In genomic region chrX:118360429-118361125, GRCh38 we compare ENCODE assay signal across 15 cellular contexts. TPM values are rescaled to one million over a fixed set of nuclear protein-coding genes. Genes with fewer than 3 reads are reported as not detected.
A peak's percentile ranks its signal among the peaks of the same experiment; 100 is the strongest.
DNase-seq lines count a peak whose midpoint lies in the region; ATAC-seq, FAIRE-seq and TF ChIP-seq lines count a peak whose summit lies in the region.
"Had no signal": no experiment of that assay in that cellular context is flagged by ENCODE, and none has a peak within 500 bp of the region (broad histone marks: within the 10 kb centered on the region; RNA-seq: fewer than 3 reads in every experiment).

No MANE protein-coding gene starts in this region.

- DNase-seq in ELF-1 (ENCODE audit: low read depth, low spot score), result peak; percentile 51
- peak; percentile 27 for DNase-seq in Karpas-422
- DNase-seq in choroid plexus epithelial cell (ENCODE audit: low read depth), result peak; percentile 34
- DNase-seq in naive thymus-derived CD8-positive, alpha-beta T cell, result no peak
- DNase-seq in HK-2 (ENCODE audit: unreplicated experiment), result no peak
- no peak for DNase-seq in MM.1S
- no peak for DNase-seq in immature natural killer cell
- no peak for DNase-seq in GM19239 (ENCODE audit: insufficient read length, low spot score)
- DNase-seq: activated CD4-positive, alpha-beta memory T cell treated with anti-CD3 and anti-CD28 coated beads for 36 hours; aorta; psoas muscle; SHP77 treated with DMSO at 0.1 percent for 48 hours had no signal

- TF ChIP-seq CTCF in choroid plexus epithelial cell (conservative IDR thresholded peaks at IDR 0.05; ENCODE audit: low read depth, low read length) (no peak), MM.1S (IDR thresholded peaks at IDR 0.05; ENCODE audit: low read length) (no peak)

- POLR2A ChIA-PET in naive thymus-derived CD8-positive, alpha-beta T cell (lab: Charles Lee), result interaction anchor here (1.5 kb wide), 1 partner anchor 14 kb away, joined by 4 read pairs; the partner anchor contains the start of gene WDR44

- H3K9me3 ChIP-seq in Karpas-422 (ENCODE audit: low read length), result no peaks in the 10 kb centered on the region
- no peaks in the 10 kb centered on the region for H3K9me3 ChIP-seq in MM.1S (replicated peaks; ENCODE audit: insufficient read depth, low read length)
- H3K9me3 ChIP-seq: psoas muscle had no signal

- H3K27ac Mint-ChIP-seq in naive thymus-derived CD8-positive, alpha-beta T cell, result peak overlapping the region in 6 of 10 donors; percentile 11 to 69 (median 27)
- peak overlapping the region in 2 of 6 donors; percentile 29 to 45 for H3K27ac Mint-ChIP-seq in immature natural killer cell
- H3K27ac Mint-ChIP-seq: activated CD4-positive, alpha-beta memory T cell treated with anti-CD3 and anti-CD28 coated beads for 36 hours; B cell had no signal

- FAIRE-seq in GM19239 (lab: Jason Lieb, UNC), result no peak
- FAIRE-seq: endometrium had no signal

- H4K20me1 ChIP-seq in Karpas-422 (ENCODE audit: insufficient read depth, low read depth, low read length) (no peaks in the 10 kb centered on the region), MM.1S (ENCODE audit: insufficient read depth, low read length) (no peaks in the 10 kb centered on the region)

- H3K36me3 ChIP-seq in Karpas-422 (ENCODE audit: insufficient read depth, low read length) (no peaks in the 10 kb centered on the region), MM.1S (replicated peaks; ENCODE audit: insufficient read depth, low read length) (no peaks in the 10 kb centered on the region)

- no peak overlapping the region for H3K4me2 ChIP-seq in Karpas-422 (ENCODE audit: low read depth, low read length, poor library complexity, severe bottlenecking)
- no peak overlapping the region for H3K4me2 ChIP-seq in MM.1S (ENCODE audit: low read depth, low read length)

- H3K4me3 Mint-ChIP-seq in naive thymus-derived CD8-positive, alpha-beta T cell, result peak overlapping the region in 3 of 10 donors; percentile 4 to 21 (median 7)
- no peak overlapping the region for H3K4me3 Mint-ChIP-seq in immature natural killer cell
- H3K4me3 Mint-ChIP-seq: activated CD4-positive, alpha-beta memory T cell treated with anti-CD3 and anti-CD28 coated beads for 36 hours; B cell had no signal

- H3K9me2 ChIP-seq in Karpas-422 (replicated peaks; ENCODE audit: insufficient read depth, low read length) (no peaks in the 10 kb centered on the region), MM.1S (replicated peaks; ENCODE audit: insufficient read depth, low read length) (no peaks in the 10 kb centered on the region)

- ATAC-seq in naive thymus-derived CD8-positive, alpha-beta T cell, result no peak
- ATAC-seq: psoas muscle had no signal

- H3K9me3 Mint-ChIP-seq in naive thymus-derived CD8-positive, alpha-beta T cell, result no peaks in the 10 kb centered on the region
- no peaks in the 10 kb centered on the region for H3K9me3 Mint-ChIP-seq in immature natural killer cell
- H3K9me3 Mint-ChIP-seq: activated CD4-positive, alpha-beta memory T cell treated with anti-CD3 and anti-CD28 coated beads for 36 hours had no signal

- H3K4me1 Mint-ChIP-seq in naive thymus-derived CD8-positive, alpha-beta T cell, result peaks cover 9 to 47% (median 26%) of the 10 kb centered on the region in 4 donors
- H3K4me1 Mint-ChIP-seq in immature natural killer cell, result peaks cover 24 to 39% of the 10 kb centered on the region in 2 donors

- H3K79me2 ChIP-seq in Karpas-422 (ENCODE audit: low read length) (no peaks in the 10 kb centered on the region), MM.1S (ENCODE audit: low read length) (peaks cover 38% of the 10 kb centered on the region)

- H3K27me3 Mint-ChIP-seq in naive thymus-derived CD8-positive, alpha-beta T cell, result no peaks in the 10 kb centered on the region
- H3K27me3 Mint-ChIP-seq in immature natural killer cell (ENCODE audit: low read depth in 3 of 3), result no peaks in the 10 kb centered on the region
- H3K27me3 Mint-ChIP-seq: activated CD4-positive, alpha-beta memory T cell treated with anti-CD3 and anti-CD28 coated beads for 36 hours; B cell had no signal

- H3K9ac ChIP-seq in Karpas-422 (ENCODE audit: low read length) (no peak overlapping the region), MM.1S (ENCODE audit: low read length) (no peak overlapping the region)

- no peak overlapping the region for H2AFZ ChIP-seq in Karpas-422 (ENCODE audit: low read length)
- H2AFZ ChIP-seq in MM.1S (ENCODE audit: low read length), result no peak overlapping the region

- H3K4me3 ChIP-seq in Karpas-422 (ENCODE audit: low read length) (no peak overlapping the region), choroid plexus epithelial cell (ENCODE audit: low read depth, low read length) (no peak overlapping the region), MM.1S (ENCODE audit: low read length) (no peak overlapping the region)
- H3K4me3 ChIP-seq: psoas muscle had no signal

- H3K27me3 ChIP-seq in Karpas-422 (ENCODE audit: low read length) (no peaks in the 10 kb centered on the region), MM.1S (replicated peaks; ENCODE audit: insufficient read depth, low read length) (no peaks in the 10 kb centered on the region)

- H3K36me3 Mint-ChIP-seq in naive thymus-derived CD8-positive, alpha-beta T cell, result no peaks in the 10 kb centered on the region
- no peaks in the 10 kb centered on the region for H3K36me3 Mint-ChIP-seq in immature natural killer cell
- H3K36me3 Mint-ChIP-seq: activated CD4-positive, alpha-beta memory T cell treated with anti-CD3 and anti-CD28 coated beads for 36 hours had no signal

- H3K4me1 ChIP-seq in Karpas-422 (ENCODE audit: low read length) (no peaks in the 10 kb centered on the region), MM.1S (ENCODE audit: low read length) (no peaks in the 10 kb centered on the region)

- H3K27ac ChIP-seq in Karpas-422 (ENCODE audit: low read length) (no peak overlapping the region), MM.1S (ENCODE audit: low read length) (no peak overlapping the region)
- H3K27ac ChIP-seq: HL-60, psoas muscle had no signal

- H3F3A ChIP-seq in MM.1S (ENCODE audit: insufficient read depth, low read length), result no peaks in the 10 kb centered on the region

RNA-seq across cellular contexts. Expression of gene WDR44, which starts 14.7 kb away (rescaled TPM):
- total RNA-seq in Karpas-422 (2014; rRNA removed; shearing (Covaris generic); ENCODE audit: low replicate concordance), result 10.8 and 10.9 TPM in 2 replicates
- total RNA-seq in naive thymus-derived CD8-positive, alpha-beta T cell, result 10 to 100 TPM; 17.9 to 20.8 TPM
- polyA plus RNA-seq in naive thymus-derived CD8-positive, alpha-beta T cell, result 1 to 10 TPM; 7.2 to 8.6 (median 8.3) TPM
- 1 to 10 TPM; 3.8 to 7.0 (median 4.5) TPM for polyA plus RNA-seq in immature natural killer cell

Comparison
In these comparisons a context has a peak if more than half of its experiments do, and no peak if none do; other contexts are left out.
1. DNase-seq: peak in ELF-1 (single experiment), Karpas-422 (single experiment) and choroid plexus epithelial cell (single experiment); none in naive thymus-derived CD8-positive, alpha-beta T cell (0 of 10), HK-2 (single experiment), MM.1S (single experiment), immature natural killer cell (0 of 3) and GM19239 (single experiment).